1 cellular context compared by ENCODE assay signal in the genomic region with DNA sequence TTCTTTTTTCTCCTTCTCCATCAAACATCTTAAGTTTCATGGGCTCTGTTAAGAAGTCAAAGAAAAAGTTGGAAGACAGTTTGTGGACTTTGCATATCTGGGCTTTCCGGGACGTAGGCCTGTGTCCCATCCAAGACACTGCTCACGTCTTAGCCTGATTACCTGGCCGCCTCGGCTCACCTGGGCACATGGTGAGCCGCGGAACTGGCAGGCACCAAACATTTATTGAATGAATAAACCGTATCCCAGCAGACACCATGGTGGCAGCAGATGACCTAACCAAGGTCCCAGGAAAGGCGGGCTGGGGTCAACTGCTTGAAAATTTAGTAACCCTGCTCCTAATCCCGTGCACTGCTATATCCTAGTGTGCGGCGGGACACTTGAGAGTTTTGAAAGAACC.
TF ChIP-seq lines count a peak whose summit lies in the region.

No MANE protein-coding gene starts in this region.

TF ChIP-seq in GM23338, 12 proteins besides CTCF, POLR2A, EP300 and RAD21 (continued from another document):
- TF ChIP-seq, protein P1, sequence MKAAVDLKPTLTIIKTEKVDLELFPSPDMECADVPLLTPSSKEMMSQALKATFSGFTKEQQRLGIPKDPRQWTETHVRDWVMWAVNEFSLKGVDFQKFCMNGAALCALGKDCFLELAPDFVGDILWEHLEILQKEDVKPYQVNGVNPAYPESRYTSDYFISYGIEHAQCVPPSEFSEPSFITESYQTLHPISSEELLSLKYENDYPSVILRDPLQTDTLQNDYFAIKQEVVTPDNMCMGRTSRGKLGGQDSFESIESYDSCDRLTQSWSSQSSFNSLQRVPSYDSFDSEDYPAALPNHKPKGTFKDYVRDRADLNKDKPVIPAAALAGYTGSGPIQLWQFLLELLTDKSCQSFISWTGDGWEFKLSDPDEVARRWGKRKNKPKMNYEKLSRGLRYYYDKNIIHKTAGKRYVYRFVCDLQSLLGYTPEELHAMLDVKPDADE (IDR thresholded peaks at IDR 0.05) = no peak
- TF ChIP-seq EZH2phosphoT487 (IDR thresholded peaks at IDR 0.05; ENCODE audit: unreplicated experiment) (no peak), POLR2AphosphoS5 (IDR thresholded peaks at IDR 0.05; ENCODE audit: low read depth) (no peak), STAT1 (IDR thresholded peaks at IDR 0.05; ENCODE audit: unreplicated experiment) (no peak), JUNB (IDR thresholded peaks at IDR 0.05; ENCODE audit: unreplicated experiment) (no peak), CREB1 (CRISPR knock-in tag; IDR thresholded peaks at IDR 0.05; ENCODE audit: low read depth) (no peak), ZNF331 (CRISPR knock-in tag; IDR thresholded peaks at IDR 0.05; ENCODE audit: low read depth) (no peak)
